In genomic region chrX:83759872-83760271, GRCh38 we compare ENCODE assay signal across 8 cellular contexts.
DNase-seq lines count a peak whose midpoint lies in the region; ATAC-seq and FAIRE-seq lines count a peak whose summit lies in the region.

No MANE protein-coding gene starts in this region.

- peak; percentile 68 for FAIRE-seq in colon (lab: Jason Lieb, UNC)

- no peak overlapping the region for H3K27ac Mint-ChIP-seq in activated naive CD8-positive, alpha-beta T cell treated with anti-CD3 and anti-CD28 coated beads, Interleukin-2, amount 50 U/mL, for 24 hours

- H3K9me3 Mint-ChIP-seq in activated naive CD8-positive, alpha-beta T cell treated with anti-CD3 and anti-CD28 coated beads, Interleukin-2, amount 50 U/mL, for 24 hours, result no peaks in the 10 kb centered on the region

- H3K4me1 Mint-ChIP-seq in activated naive CD8-positive, alpha-beta T cell treated with anti-CD3 and anti-CD28 coated beads, Interleukin-2, amount 50 U/mL, for 24 hours, result no peaks in the 10 kb centered on the region

- H3K27me3 Mint-ChIP-seq in activated naive CD8-positive, alpha-beta T cell treated with anti-CD3 and anti-CD28 coated beads, Interleukin-2, amount 50 U/mL, for 24 hours, result no peaks in the 10 kb centered on the region

- peak; percentile 6 for DNase-seq in SIG-M5 treated with dmso at 0.1 percent for 504 hours (lab: John Stamatoyannopoulos, UW; ENCODE audit: unreplicated experiment)
- no peak for DNase-seq in SIG-M5 (lab: John Stamatoyannopoulos, UW)
- peak; percentile 1 for DNase-seq in NCI-H1694 treated with DMSO at 0.1 percent for 48 hours (lab: John Stamatoyannopoulos, UW)
- peak; percentile 40 for DNase-seq in superior temporal gyrus (ENCODE audit: extremely low spot score)
- DNase-seq in activated naive CD8-positive, alpha-beta T cell treated with anti-CD3 and anti-CD28 coated beads, Interleukin-2, amount 50 U/mL, for 24 hours, result no peak

- H3K4me3 Mint-ChIP-seq in activated naive CD8-positive, alpha-beta T cell treated with anti-CD3 and anti-CD28 coated beads, Interleukin-2, amount 50 U/mL, for 24 hours, result no peak overlapping the region

- ATAC-seq in HG02798 (IDR thresholded peaks at IDR 0.05; ENCODE audit: poor library complexity, unreplicated experiment), result no peak
- ATAC-seq in activated naive CD8-positive, alpha-beta T cell treated with anti-CD3 and anti-CD28 coated beads, Interleukin-2, amount 50 U/mL, for 24 hours, result no peak
- no peak for ATAC-seq in HG03108 (IDR thresholded peaks at IDR 0.05; ENCODE audit: unreplicated experiment)

- H3K36me3 Mint-ChIP-seq in activated naive CD8-positive, alpha-beta T cell treated with anti-CD3 and anti-CD28 coated beads, Interleukin-2, amount 50 U/mL, for 24 hours (ENCODE audit: low read depth), result no peaks in the 10 kb centered on the region

Comparison
In these comparisons a context has a peak if more than half of its experiments do, and no peak if none do; other contexts are left out.
1. DNase-seq: peak in SIG-M5 treated with dmso at 0.1 percent for 504 hours (single experiment), NCI-H1694 treated with DMSO at 0.1 percent for 48 hours (single experiment) and superior temporal gyrus (single experiment); none in SIG-M5 (single experiment) and activated naive CD8-positive, alpha-beta T cell treated with anti-CD3 and anti-CD28 coated beads, Interleukin-2, amount 50 U/mL, for 24 hours (single experiment).